In the genomic region with DNA sequence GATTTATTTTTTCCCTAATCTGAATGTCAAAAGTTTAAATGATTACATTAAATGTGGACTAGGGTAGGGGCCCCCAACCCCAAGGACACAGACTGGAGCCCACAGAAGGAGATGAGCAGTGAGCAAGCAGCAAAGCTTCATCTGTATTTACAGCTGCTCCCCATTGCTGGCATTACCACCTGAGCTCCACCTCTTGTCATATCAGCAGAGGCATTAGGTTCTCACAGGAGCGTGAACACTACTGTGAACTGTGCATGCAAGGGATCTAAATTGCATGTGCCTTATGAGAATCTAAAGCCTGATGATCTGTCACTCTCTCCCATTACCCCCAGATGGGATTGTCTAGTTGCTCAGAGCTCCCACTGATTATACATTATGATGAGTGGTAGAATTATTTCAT, we compare ENCODE assay signal across 19 cellular contexts. TPM values are rescaled to one million over a fixed set of nuclear protein-coding genes. Genes with fewer than 3 reads are reported as not detected.
DNase-seq lines count a peak whose midpoint lies in the region; ATAC-seq and TF ChIP-seq lines count a peak whose summit lies in the region.
"Had no signal": no experiment of that assay in that cellular context is flagged by ENCODE, and none has a peak within 500 bp of the region (broad histone marks: within the 10 kb centered on the region; RNA-seq: fewer than 3 reads in every experiment).

No MANE protein-coding gene starts in this region.

- H3K4me3 ChIP-seq in Karpas-422 (ENCODE audit: low read length) (no peak overlapping the region), skeletal muscle satellite cell (ENCODE audit: low read length) (no peak overlapping the region), transverse colon (no peak overlapping the region), GM23338 (no peak overlapping the region)
- H3K4me3 ChIP-seq: colonic mucosa, SJSA1, skin epidermis, upper lobe of left lung had no signal

- peaks cover 50% of the 10 kb centered on the region for H3K4me1 ChIP-seq in Karpas-422 (ENCODE audit: low read length)
- peaks cover 8% of the 10 kb centered on the region for H3K4me1 ChIP-seq in skeletal muscle satellite cell (ENCODE audit: control insufficient read depth, insufficient read depth, low read length)
- H3K4me1 ChIP-seq in transverse colon, result peaks cover 17 to 52% (median 26%) of the 10 kb centered on the region in 4 donors
- peaks cover 7% of the 10 kb centered on the region for H3K4me1 ChIP-seq in GM23338 (ENCODE audit: insufficient read depth)

- peak overlapping the region; percentile 100 for H3K27ac ChIP-seq in Karpas-422 (ENCODE audit: low read length)
- no peak overlapping the region for H3K27ac ChIP-seq in transverse colon
- H3K27ac ChIP-seq in GM23338 (ENCODE audit: low read depth), result no peak overlapping the region
- H3K27ac ChIP-seq: colonic mucosa, SJSA1, skin epidermis, upper lobe of left lung had no signal

- CTCF ChIA-PET in activated CD8-positive, alpha-beta memory T cell treated with anti-CD3 and anti-CD28 coated beads, Interleukin-2, amount 10 ng/mL, durations not matched to agents 7 days and 5 days (lab: Charles Lee), result interaction anchor here (0.8 to 1.0 kb wide), 3 partner anchors 17 to 28 kb away, joined by 3 read pairs; a partner anchor contains a TSS

- no peaks in the 10 kb centered on the region for H3K9me3 Mint-ChIP-seq in activated CD8-positive, alpha-beta memory T cell treated with anti-CD3 and anti-CD28 coated beads, Interleukin-2, amount 10 ng/mL, durations not matched to agents 7 days and 5 days (ENCODE audit: low read depth)
- H3K9me3 Mint-ChIP-seq in activated naive CD8-positive, alpha-beta T cell treated with anti-CD3 and anti-CD28 coated beads, Interleukin-2, amount 10 ng/mL, durations not matched to agents 7 days and 5 days, result no peaks in the 10 kb centered on the region
- H3K9me3 Mint-ChIP-seq in GM23338, result peaks cover 7% of the 10 kb centered on the region

- H2AFZ ChIP-seq in Karpas-422 (ENCODE audit: low read length) (no peak overlapping the region), GM23338 (no peak overlapping the region)

- TF ChIP-seq POLR2A in transverse colon (IDR thresholded peaks at IDR 0.05), result no peak

- H3K9me3 ChIP-seq in Karpas-422 (ENCODE audit: low read length) (no peaks in the 10 kb centered on the region), skeletal muscle satellite cell (replicated peaks; ENCODE audit: low read length) (no peaks in the 10 kb centered on the region), transverse colon (no peaks in the 10 kb centered on the region)
- H3K9me3 ChIP-seq: Caco-2, colonic mucosa, SJSA1, upper lobe of left lung had no signal

- H3K36me3 Mint-ChIP-seq in activated CD8-positive, alpha-beta memory T cell treated with anti-CD3 and anti-CD28 coated beads, Interleukin-2, amount 10 ng/mL, durations not matched to agents 7 days and 5 days, result peaks cover 39% of the 10 kb centered on the region
- H3K36me3 Mint-ChIP-seq in activated naive CD8-positive, alpha-beta T cell treated with anti-CD3 and anti-CD28 coated beads, Interleukin-2, amount 10 ng/mL, durations not matched to agents 7 days and 5 days, result peaks cover 39% of the 10 kb centered on the region
- peaks cover 53% of the 10 kb centered on the region for H3K36me3 Mint-ChIP-seq in GM23338 (ENCODE audit: low read depth)

- H3K27ac Mint-ChIP-seq in activated CD8-positive, alpha-beta memory T cell treated with anti-CD3 and anti-CD28 coated beads, Interleukin-2, amount 10 ng/mL, durations not matched to agents 7 days and 5 days, result no peak overlapping the region
- H3K27ac Mint-ChIP-seq in activated naive CD8-positive, alpha-beta T cell treated with anti-CD3 and anti-CD28 coated beads, Interleukin-2, amount 10 ng/mL, durations not matched to agents 7 days and 5 days, result no peak overlapping the region
- H3K27ac Mint-ChIP-seq in GM23338, result no peak overlapping the region

- H3K4me1 Mint-ChIP-seq in activated CD8-positive, alpha-beta memory T cell treated with anti-CD3 and anti-CD28 coated beads, Interleukin-2, amount 10 ng/mL, durations not matched to agents 7 days and 5 days, result peaks cover 47% of the 10 kb centered on the region
- peaks cover 37% of the 10 kb centered on the region for H3K4me1 Mint-ChIP-seq in activated naive CD8-positive, alpha-beta T cell treated with anti-CD3 and anti-CD28 coated beads, Interleukin-2, amount 10 ng/mL, durations not matched to agents 7 days and 5 days
- peaks cover 9% of the 10 kb centered on the region; the same call in 2 of the 3 replicates for H3K4me1 Mint-ChIP-seq in GM23338

- no peaks in the 10 kb centered on the region for H3K27me3 ChIP-seq in Karpas-422 (ENCODE audit: low read length)
- no peaks in the 10 kb centered on the region for H3K27me3 ChIP-seq in skeletal muscle satellite cell (ENCODE audit: control insufficient read depth, insufficient read depth, low read length)
- no peaks in the 10 kb centered on the region for H3K27me3 ChIP-seq in transverse colon
- no peaks in the 10 kb centered on the region for H3K27me3 ChIP-seq in GM23338 (ENCODE audit: insufficient read depth)
- H3K27me3 ChIP-seq: colonic mucosa, SJSA1, upper lobe of left lung had no signal

- in situ Hi-C loops in transverse colon (cut with MboI; ENCODE audit: low pct_ligation_motif_present in 1 of 4, low pct_unique_long_range_greater_than_20kb in 1 of 4, low sequenced_read_pairs in 3 of 4), result no loop called here

- no peak for TF ChIP-seq EP300 in transverse colon (IDR thresholded peaks at IDR 0.05; ENCODE audit: low read depth)

- H3K36me3 ChIP-seq in Karpas-422 (ENCODE audit: insufficient read depth, low read length) (peaks cover 58% of the 10 kb centered on the region), skeletal muscle satellite cell (ENCODE audit: insufficient read depth, low read length) (peaks cover 15% of the 10 kb centered on the region), transverse colon (peaks cover 0 to 30% (median 12%) of the 10 kb centered on the region in 4 donors), GM23338 (ENCODE audit: insufficient read depth) (peaks cover 34% of the 10 kb centered on the region)
- H3K36me3 ChIP-seq: colonic mucosa had no signal

- no peaks in the 10 kb centered on the region for H3K27me3 Mint-ChIP-seq in activated CD8-positive, alpha-beta memory T cell treated with anti-CD3 and anti-CD28 coated beads, Interleukin-2, amount 10 ng/mL, durations not matched to agents 7 days and 5 days
- no peaks in the 10 kb centered on the region for H3K27me3 Mint-ChIP-seq in activated naive CD8-positive, alpha-beta T cell treated with anti-CD3 and anti-CD28 coated beads, Interleukin-2, amount 10 ng/mL, durations not matched to agents 7 days and 5 days
- peaks cover 8% of the 10 kb centered on the region for H3K27me3 Mint-ChIP-seq in GM23338 (ENCODE audit: insufficient read depth, low read depth, poor library complexity)

- intact Hi-C loops in transverse colon (cut with DNase I; ENCODE audit: low total_unique reads), result no loop called here

- TF ChIP-seq CTCF in transverse colon (IDR thresholded peaks at IDR 0.05) (no peak), GM23338 (conservative IDR thresholded peaks at IDR 0.05; ENCODE audit: low read depth in 2 of 2) (no peak)

- DNase-seq in activated CD8-positive, alpha-beta memory T cell treated with anti-CD3 and anti-CD28 coated beads, Interleukin-2, amount 10 ng/mL, durations not matched to agents 7 days and 5 days, result peak; percentile 31
- no peak for DNase-seq in activated CD8-positive, alpha-beta memory T cell treated with anti-CD3 and anti-CD28 coated beads for 24 hours
- DNase-seq in Karpas-422 (peak; percentile 55), transverse colon (no peak), GM23338 (ENCODE audit: low spot score) (no peak)
- no peak for DNase-seq in activated naive CD8-positive, alpha-beta T cell treated with anti-CD3 and anti-CD28 coated beads, Interleukin-2, amount 10 ng/mL, durations not matched to agents 7 days and 5 days
- DNase-seq: activated CD4-positive, alpha-beta T cell treated with anti-CD3 and anti-CD28 coated beads, Interleukin-2, amount 50 U/mL, for 1 hour; activated effector memory CD4-positive, alpha-beta T cell treated with anti-CD3 and anti-CD28 coated beads, Interleukin-2, amount 50 U/mL, for 16 hours; colonic mucosa; HCEC 1CT; NCI-H146; NCI-H446 treated with DMSO at 0.1 percent for 48 hours; upper lobe of left lung had no signal

- H3F3A ChIP-seq in GM23338 (replicated peaks; ENCODE audit: low read depth), result 0 out of 2 replicates have a peak, but pooled peaks cover 3% of the 10 kb centered on the region

- WGBS in transverse colon (ENCODE audit: low coverage in 1 of 2), 2 donors, result 75% methylated on average over 1 of the region's 1 CpG; no CpG with 5 or more reads in 1 of the 2 donors

- no peak for ATAC-seq in activated CD8-positive, alpha-beta memory T cell treated with anti-CD3 and anti-CD28 coated beads, Interleukin-2, amount 10 ng/mL, durations not matched to agents 7 days and 5 days
- ATAC-seq in activated naive CD8-positive, alpha-beta T cell treated with anti-CD3 and anti-CD28 coated beads, Interleukin-2, amount 10 ng/mL, durations not matched to agents 7 days and 5 days (ENCODE audit: low read depth), result no peak
- ATAC-seq in GM18868 (IDR thresholded peaks at IDR 0.05; ENCODE audit: unreplicated experiment) (no peak), GM23338 (no peak)
- ATAC-seq: left lobe of liver had no signal

- no peaks in the 10 kb centered on the region for H3K9me2 ChIP-seq in Karpas-422 (replicated peaks; ENCODE audit: insufficient read depth, low read length)
- H3K9me2 ChIP-seq in GM23338 (ENCODE audit: insufficient read depth), result no peaks in the 10 kb centered on the region

- H3K4me2 ChIP-seq in Karpas-422 (ENCODE audit: low read depth, low read length, poor library complexity, severe bottlenecking) (peak overlapping the region; percentile 97), skeletal muscle satellite cell (ENCODE audit: low read length) (peak overlapping the region; percentile 9), GM23338 (no peak overlapping the region)

- H4K20me1 ChIP-seq in Karpas-422 (ENCODE audit: insufficient read depth, low read depth, low read length), result peaks cover 62% of the 10 kb centered on the region
- peaks cover 46% of the 10 kb centered on the region for H4K20me1 ChIP-seq in GM23338 (replicated peaks; ENCODE audit: insufficient read depth)

- H3K9ac ChIP-seq in Karpas-422 (ENCODE audit: low read length) (no peak overlapping the region), skeletal muscle satellite cell (ENCODE audit: low read depth, low read length) (no peak overlapping the region)

- H3K4me3 Mint-ChIP-seq in activated CD8-positive, alpha-beta memory T cell treated with anti-CD3 and anti-CD28 coated beads, Interleukin-2, amount 10 ng/mL, durations not matched to agents 7 days and 5 days, result no peak overlapping the region
- H3K4me3 Mint-ChIP-seq in activated naive CD8-positive, alpha-beta T cell treated with anti-CD3 and anti-CD28 coated beads, Interleukin-2, amount 10 ng/mL, durations not matched to agents 7 days and 5 days, result peak overlapping the region; percentile 18
- no peak overlapping the region for H3K4me3 Mint-ChIP-seq in GM23338

- POLR2A ChIA-PET in activated naive CD8-positive, alpha-beta T cell treated with anti-CD3 and anti-CD28 coated beads, Interleukin-2, amount 10 ng/mL, durations not matched to agents 7 days and 5 days (lab: Charles Lee), result interaction anchor here (8.2 kb wide), 1 partner anchor 27 kb away, joined by 276 read pairs; a partner anchor contains a TSS

- peaks cover 85% of the 10 kb centered on the region for H3K79me2 ChIP-seq in Karpas-422 (ENCODE audit: low read length)
- H3K79me2 ChIP-seq in GM23338 (replicated peaks; ENCODE audit: insufficient read depth), result peaks cover 74% of the 10 kb centered on the region

RNA-seq across cellular contexts. Expression of a gene that starts 3.8 kb away (rescaled TPM):
- total RNA-seq in activated CD8-positive, alpha-beta memory T cell treated with anti-CD3 and anti-CD28 coated beads, Interleukin-2, amount 10 ng/mL, durations not matched to agents 7 days and 5 days, result 100 to 1,000 TPM; 183 to 220 TPM
- total RNA-seq in Karpas-422 (2014; rRNA removed; shearing (Covaris generic); ENCODE audit: low replicate concordance), result 221 and 542 TPM in 2 replicates
- total RNA-seq in activated naive CD8-positive, alpha-beta T cell treated with anti-CD3 and anti-CD28 coated beads, Interleukin-2, amount 10 ng/mL, durations not matched to agents 7 days and 5 days, result 100 to 1,000 TPM; 178 TPM
- total RNA-seq in skeletal muscle satellite cell (2012; rRNA removed), result 81.5 and 84.9 TPM in 2 replicates
- 10 to 100 TPM; 43.0 to 91.9 (median 68.8) TPM for total RNA-seq in transverse colon
- total RNA-seq in GM23338 (2014; rRNA removed; shearing (Covaris generic)), result 111 and 130 TPM in 2 replicates
- polyA plus RNA-seq in GM23338 (2016; fragmentation: Nextera tagmentation; extraction: Ambion mirVana), result 33.3 and 36.2 TPM in 2 replicates

RNA-seq across cellular contexts. Expression of a gene that starts 23.5 kb away (rescaled TPM):
- 100 to 1,000 TPM; 215 to 293 TPM for total RNA-seq in activated CD8-positive, alpha-beta memory T cell treated with anti-CD3 and anti-CD28 coated beads, Interleukin-2, amount 10 ng/mL, durations not matched to agents 7 days and 5 days
- total RNA-seq in Karpas-422 (2014; rRNA removed; shearing (Covaris generic); ENCODE audit: low replicate concordance), result 710 and 714 TPM in 2 replicates
- total RNA-seq in activated naive CD8-positive, alpha-beta T cell treated with anti-CD3 and anti-CD28 coated beads, Interleukin-2, amount 10 ng/mL, durations not matched to agents 7 days and 5 days, result 100 to 1,000 TPM; 127 to 130 TPM
- 86.3 and 103 TPM in 2 replicates for total RNA-seq in skeletal muscle satellite cell (2012; rRNA removed)
- total RNA-seq in transverse colon, result 100 to 1,000 TPM in 1 of 4 donors, 10 to 100 TPM in 2, 1 to 10 TPM in 1; 2.2 to 220 (median 17.8) TPM
- 281 and 321 TPM in 2 replicates for total RNA-seq in GM23338 (2014; rRNA removed; shearing (Covaris generic))
- polyA plus RNA-seq in GM23338 (2016; fragmentation: Nextera tagmentation; extraction: Ambion mirVana), result 279 and 305 TPM in 2 replicates

RNA-seq across cellular contexts. Expression of a gene that starts 27.2 kb away (rescaled TPM):
- 10 to 100 TPM; 69.5 to 76.1 TPM for total RNA-seq in activated CD8-positive, alpha-beta memory T cell treated with anti-CD3 and anti-CD28 coated beads, Interleukin-2, amount 10 ng/mL, durations not matched to agents 7 days and 5 days
- 37.3 and 120 TPM in 2 replicates for total RNA-seq in Karpas-422 (2014; rRNA removed; shearing (Covaris generic); ENCODE audit: low replicate concordance)
- 10 to 100 TPM; 47.7 to 53.8 TPM for total RNA-seq in activated naive CD8-positive, alpha-beta T cell treated with anti-CD3 and anti-CD28 coated beads, Interleukin-2, amount 10 ng/mL, durations not matched to agents 7 days and 5 days
- total RNA-seq in skeletal muscle satellite cell (2012; rRNA removed), result 87.2 and 114 TPM in 2 replicates
- total RNA-seq in transverse colon, result 10 to 100 TPM in 2 of 4 donors, 1 to 10 TPM in 1, not detected in 1; 3.0 to 51.5 (median 44.0) TPM
- 36.2 and 89.8 TPM in 2 replicates for total RNA-seq in GM23338 (2014; rRNA removed; shearing (Covaris generic))
- 233 and 235 TPM in 2 replicates for polyA plus RNA-seq in GM23338 (2016; fragmentation: Nextera tagmentation; extraction: Ambion mirVana)

Comparison
In these comparisons a context has a peak if more than half of its experiments do, and no peak if none do; other contexts are left out.
1. DNase-seq: peak in activated CD8-positive, alpha-beta memory T cell treated with anti-CD3 and anti-CD28 coated beads, Interleukin-2, amount 10 ng/mL, durations not matched to agents 7 days and 5 days (single experiment) and Karpas-422 (single experiment); none in activated CD8-positive, alpha-beta memory T cell treated with anti-CD3 and anti-CD28 coated beads for 24 hours (single experiment), activated naive CD8-positive, alpha-beta T cell treated with anti-CD3 and anti-CD28 coated beads, Interleukin-2, amount 10 ng/mL, durations not matched to agents 7 days and 5 days (single experiment), transverse colon (single experiment) and GM23338 (single experiment).